Comparison of ENCODE assay signal across 1 cellular context in the genomic region with DNA sequence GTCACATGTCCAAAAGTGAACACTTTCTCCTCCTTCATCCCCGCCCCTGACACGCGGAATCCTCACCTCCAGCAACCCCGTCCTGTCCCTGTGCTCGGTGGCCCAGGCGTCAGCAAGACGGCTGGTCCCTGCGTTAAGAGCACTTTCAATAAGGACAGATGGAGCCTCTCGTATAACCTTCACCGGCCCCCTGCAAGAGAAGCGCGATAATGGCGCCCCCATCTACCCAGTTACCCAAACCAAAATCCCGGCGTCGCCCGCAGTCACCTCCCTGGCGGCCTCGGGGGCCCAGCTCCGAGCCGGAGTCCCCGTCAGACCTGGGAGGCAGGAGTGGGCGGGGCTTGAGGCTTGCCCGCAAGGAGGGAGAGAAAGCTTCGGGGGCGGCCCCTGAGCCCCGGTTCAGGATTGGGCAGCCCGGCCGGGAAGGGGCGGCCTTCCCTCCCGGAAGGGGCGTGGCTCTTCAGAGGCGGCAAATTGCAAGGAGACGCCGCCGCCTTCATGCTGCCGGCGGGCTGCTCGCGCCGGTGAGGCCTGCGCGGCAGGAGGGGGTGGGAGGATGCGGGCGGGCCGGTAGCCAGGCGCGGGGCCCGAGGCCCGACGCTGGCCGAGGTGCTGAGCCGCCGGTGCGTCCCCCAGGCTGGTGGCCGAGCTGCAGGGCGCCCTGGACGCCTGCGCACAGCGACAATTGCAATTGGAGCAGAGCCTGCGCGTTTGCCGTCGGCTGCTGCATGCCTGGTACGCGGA.
TF ChIP-seq lines count a peak whose summit lies in the region.

A gene with protein sequence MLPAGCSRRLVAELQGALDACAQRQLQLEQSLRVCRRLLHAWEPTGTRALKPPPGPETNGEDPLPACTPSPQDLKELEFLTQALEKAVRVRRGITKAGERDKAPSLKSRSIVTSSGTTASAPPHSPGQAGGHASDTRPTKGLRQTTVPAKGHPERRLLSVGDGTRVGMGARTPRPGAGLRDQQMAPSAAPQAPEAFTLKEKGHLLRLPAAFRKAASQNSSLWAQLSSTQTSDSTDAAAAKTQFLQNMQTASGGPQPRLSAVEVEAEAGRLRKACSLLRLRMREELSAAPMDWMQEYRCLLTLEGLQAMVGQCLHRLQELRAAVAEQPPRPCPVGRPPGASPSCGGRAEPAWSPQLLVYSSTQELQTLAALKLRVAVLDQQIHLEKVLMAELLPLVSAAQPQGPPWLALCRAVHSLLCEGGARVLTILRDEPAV (plus strand): TSS at position 463 of the 744 bp plus-strand sequence. CDS start 36 bp downstream, at position 499.

TF ChIP-seq in K562, 482 proteins besides CTCF, POLR2A, EP300 and RAD21 (continued from another document and continues in another):
- TF ChIP-seq, protein P1, sequence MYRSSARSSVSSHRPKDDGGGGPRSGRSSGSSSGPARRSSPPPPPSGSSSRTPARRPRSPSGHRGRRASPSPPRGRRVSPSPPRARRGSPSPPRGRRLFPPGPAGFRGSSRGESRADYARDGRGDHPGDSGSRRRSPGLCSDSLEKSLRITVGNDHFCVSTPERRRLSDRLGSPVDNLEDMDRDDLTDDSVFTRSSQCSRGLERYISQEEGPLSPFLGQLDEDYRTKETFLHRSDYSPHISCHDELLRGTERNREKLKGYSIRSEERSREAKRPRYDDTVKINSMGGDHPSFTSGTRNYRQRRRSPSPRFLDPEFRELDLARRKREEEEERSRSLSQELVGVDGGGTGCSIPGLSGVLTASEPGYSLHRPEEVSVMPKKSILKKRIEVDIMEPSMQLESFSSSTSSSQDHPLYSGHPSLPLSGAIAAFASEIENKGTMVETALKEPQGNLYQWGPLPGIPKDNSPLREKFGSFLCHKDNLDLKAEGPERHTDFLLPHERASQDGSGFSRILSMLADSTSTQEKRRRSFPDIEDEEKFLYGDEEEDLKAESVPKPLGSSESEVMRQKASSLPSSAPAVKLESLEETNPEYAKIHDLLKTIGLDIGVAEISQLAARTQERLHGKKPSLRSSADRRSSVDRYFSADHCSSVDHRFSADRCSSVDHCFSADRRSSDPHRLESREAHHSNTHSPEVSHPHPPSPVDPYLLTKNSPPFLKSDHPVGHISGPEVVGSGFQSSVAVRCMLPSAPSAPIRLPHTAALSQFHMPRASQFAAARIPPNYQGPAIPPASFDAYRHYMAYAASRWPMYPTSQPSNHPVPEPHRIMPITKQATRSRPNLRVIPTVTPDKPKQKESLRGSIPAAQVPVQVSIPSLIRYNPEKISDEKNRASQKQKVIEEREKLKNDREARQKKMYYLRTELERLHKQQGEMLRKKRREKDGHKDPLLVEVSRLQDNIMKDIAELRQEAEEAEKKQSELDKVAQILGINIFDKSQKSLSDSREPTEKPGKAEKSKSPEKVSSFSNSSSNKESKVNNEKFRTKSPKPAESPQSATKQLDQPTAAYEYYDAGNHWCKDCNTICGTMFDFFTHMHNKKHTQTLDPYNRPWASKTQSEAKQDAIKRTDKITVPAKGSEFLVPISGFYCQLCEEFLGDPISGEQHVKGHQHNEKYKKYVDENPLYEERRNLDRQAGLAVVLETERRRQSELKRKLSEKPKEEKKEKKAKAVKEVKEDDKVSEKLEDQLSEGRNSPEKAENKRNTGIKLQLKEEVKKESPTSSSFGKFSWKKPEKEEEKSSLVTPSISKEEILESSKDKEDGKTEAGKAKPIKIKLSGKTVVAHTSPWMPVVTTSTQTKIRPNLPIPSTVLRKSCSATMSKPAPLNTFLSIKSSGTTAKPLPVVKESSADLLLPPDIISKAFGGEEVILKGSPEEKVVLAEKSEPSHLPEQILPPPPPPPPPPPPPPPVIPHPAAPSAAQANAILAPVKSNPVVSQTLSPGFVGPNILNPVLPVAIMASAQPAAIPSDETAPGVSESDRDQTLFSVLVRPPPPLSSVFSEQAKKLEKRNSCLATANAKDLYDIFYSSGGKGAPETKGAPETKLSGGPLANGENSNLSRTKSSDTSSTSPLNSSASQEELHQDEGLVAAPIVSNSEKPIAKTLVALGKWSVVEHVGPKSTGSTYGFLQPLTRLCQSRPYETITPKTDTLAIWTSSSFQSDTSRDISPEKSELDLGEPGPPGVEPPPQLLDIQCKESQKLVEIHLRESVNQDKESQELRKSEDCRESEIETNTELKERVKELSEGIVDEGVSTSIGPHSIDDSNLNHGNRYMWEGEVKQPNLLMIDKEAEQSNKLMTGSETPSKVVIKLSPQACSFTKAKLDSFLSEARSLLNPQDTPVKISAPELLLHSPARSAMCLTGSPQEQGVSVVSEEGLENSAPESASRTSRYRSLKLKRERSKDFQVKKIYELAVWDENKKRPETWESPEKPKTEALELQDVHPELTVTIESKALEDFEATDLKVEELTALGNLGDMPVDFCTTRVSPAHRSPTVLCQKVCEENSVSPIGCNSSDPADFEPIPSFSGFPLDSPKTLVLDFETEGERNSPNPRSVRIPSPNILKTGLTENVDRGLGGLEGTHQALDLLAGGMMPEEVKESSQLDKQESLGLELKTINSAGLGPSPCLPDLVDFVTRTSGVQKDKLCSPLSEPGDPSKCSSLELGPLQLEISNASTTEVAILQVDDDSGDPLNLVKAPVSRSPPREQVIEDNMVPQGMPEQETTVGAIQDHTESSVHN (IDR thresholded peaks at IDR 0.05; ENCODE audit: borderline replicate concordance in 1 of 2, low read depth in 1 of 2) = no peak
- TF ChIP-seq, protein P2, sequence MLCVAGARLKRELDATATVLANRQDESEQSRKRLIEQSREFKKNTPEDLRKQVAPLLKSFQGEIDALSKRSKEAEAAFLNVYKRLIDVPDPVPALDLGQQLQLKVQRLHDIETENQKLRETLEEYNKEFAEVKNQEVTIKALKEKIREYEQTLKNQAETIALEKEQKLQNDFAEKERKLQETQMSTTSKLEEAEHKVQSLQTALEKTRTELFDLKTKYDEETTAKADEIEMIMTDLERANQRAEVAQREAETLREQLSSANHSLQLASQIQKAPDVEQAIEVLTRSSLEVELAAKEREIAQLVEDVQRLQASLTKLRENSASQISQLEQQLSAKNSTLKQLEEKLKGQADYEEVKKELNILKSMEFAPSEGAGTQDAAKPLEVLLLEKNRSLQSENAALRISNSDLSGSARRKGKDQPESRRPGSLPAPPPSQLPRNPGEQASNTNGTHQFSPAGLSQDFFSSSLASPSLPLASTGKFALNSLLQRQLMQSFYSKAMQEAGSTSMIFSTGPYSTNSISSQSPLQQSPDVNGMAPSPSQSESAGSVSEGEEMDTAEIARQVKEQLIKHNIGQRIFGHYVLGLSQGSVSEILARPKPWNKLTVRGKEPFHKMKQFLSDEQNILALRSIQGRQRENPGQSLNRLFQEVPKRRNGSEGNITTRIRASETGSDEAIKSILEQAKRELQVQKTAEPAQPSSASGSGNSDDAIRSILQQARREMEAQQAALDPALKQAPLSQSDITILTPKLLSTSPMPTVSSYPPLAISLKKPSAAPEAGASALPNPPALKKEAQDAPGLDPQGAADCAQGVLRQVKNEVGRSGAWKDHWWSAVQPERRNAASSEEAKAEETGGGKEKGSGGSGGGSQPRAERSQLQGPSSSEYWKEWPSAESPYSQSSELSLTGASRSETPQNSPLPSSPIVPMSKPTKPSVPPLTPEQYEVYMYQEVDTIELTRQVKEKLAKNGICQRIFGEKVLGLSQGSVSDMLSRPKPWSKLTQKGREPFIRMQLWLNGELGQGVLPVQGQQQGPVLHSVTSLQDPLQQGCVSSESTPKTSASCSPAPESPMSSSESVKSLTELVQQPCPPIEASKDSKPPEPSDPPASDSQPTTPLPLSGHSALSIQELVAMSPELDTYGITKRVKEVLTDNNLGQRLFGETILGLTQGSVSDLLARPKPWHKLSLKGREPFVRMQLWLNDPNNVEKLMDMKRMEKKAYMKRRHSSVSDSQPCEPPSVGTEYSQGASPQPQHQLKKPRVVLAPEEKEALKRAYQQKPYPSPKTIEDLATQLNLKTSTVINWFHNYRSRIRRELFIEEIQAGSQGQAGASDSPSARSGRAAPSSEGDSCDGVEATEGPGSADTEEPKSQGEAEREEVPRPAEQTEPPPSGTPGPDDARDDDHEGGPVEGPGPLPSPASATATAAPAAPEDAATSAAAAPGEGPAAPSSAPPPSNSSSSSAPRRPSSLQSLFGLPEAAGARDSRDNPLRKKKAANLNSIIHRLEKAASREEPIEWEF (CRISPR knock-in tag; IDR thresholded peaks at IDR 0.05) = no peak
- no peak for TF ChIP-seq HEY1 (CRISPR knock-in tag; IDR thresholded peaks at IDR 0.05; ENCODE audit: borderline replicate concordance)
- TF ChIP-seq, protein P3, sequence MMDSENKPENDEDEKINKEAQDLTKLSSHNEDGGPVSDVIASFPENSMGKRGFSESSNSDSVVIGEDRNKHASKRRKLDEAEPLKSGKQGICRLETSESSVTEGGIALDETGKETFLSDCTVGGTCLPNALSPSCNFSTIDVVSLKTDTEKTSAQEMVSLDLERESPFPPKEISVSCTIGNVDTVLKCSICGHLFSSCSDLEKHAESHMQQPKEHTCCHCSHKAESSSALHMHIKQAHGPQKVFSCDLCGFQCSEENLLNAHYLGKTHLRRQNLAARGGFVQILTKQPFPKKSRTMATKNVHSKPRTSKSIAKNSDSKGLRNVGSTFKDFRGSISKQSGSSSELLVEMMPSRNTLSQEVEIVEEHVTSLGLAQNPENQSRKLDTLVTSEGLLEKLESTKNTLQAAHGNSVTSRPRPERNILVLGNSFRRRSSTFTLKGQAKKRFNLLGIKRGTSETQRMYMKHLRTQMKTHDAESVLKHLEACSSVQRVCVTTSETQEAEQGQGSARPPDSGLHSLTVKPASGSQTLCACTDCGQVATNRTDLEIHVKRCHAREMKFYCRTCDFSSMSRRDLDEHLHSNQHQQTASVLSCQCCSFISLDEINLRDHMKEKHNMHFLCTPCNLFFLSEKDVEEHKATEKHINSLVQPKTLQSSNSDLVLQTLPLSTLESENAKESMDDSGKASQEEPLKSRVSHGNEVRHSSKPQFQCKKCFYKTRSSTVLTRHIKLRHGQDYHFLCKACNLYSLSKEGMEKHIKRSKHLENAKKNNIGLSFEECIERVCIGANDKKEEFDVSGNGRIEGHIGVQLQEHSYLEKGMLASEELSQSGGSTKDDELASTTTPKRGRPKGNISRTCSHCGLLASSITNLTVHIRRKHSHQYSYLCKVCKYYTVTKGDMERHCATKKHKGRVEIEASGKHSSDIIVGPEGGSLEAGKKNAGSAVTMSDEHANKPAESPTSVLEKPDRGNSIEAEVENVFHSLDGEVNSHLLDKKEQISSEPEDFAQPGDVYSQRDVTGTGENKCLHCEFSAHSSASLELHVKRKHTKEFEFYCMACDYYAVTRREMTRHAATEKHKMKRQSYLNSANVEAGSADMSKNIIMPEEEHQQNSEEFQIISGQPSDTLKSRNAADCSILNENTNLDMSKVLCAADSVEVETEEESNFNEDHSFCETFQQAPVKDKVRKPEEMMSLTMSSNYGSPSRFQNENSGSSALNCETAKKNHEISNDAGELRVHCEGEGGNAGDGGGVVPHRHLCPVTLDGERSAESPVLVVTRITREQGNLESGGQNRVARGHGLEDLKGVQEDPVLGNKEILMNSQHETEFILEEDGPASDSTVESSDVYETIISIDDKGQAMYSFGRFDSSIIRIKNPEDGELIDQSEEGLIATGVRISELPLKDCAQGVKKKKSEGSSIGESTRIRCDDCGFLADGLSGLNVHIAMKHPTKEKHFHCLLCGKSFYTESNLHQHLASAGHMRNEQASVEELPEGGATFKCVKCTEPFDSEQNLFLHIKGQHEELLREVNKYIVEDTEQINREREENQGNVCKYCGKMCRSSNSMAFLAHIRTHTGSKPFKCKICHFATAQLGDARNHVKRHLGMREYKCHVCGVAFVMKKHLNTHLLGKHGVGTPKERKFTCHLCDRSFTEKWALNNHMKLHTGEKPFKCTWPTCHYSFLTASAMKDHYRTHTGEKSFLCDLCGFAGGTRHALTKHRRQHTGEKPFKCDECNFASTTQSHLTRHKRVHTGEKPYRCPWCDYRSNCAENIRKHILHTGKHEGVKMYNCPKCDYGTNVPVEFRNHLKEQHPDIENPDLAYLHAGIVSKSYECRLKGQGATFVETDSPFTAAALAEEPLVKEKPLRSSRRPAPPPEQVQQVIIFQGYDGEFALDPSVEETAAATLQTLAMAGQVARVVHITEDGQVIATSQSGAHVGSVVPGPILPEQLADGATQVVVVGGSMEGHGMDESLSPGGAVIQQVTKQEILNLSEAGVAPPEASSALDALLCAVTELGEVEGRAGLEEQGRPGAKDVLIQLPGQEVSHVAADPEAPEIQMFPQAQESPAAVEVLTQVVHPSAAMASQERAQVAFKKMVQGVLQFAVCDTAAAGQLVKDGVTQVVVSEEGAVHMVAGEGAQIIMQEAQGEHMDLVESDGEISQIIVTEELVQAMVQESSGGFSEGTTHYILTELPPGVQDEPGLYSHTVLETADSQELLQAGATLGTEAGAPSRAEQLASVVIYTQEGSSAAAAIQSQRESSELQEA (IDR thresholded peaks at IDR 0.05; ENCODE audit: low read depth) = no peak
- no peak for TF ChIP-seq ZEB2 (IDR thresholded peaks at IDR 0.05)
- TF ChIP-seq, protein P4, sequence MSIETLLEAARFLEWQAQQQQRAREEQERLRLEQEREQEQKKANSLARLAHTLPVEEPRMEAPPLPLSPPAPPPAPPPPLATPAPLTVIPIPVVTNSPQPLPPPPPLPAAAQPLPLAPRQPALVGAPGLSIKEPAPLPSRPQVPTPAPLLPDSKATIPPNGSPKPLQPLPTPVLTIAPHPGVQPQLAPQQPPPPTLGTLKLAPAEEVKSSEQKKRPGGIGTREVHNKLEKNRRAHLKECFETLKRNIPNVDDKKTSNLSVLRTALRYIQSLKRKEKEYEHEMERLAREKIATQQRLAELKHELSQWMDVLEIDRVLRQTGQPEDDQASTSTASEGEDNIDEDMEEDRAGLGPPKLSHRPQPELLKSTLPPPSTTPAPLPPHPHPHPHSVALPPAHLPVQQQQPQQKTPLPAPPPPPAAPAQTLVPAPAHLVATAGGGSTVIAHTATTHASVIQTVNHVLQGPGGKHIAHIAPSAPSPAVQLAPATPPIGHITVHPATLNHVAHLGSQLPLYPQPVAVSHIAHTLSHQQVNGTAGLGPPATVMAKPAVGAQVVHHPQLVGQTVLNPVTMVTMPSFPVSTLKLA (conservative IDR thresholded peaks at IDR 0.05) = peak; percentile 63 to 78
- TF ChIP-seq HSF4 (CRISPR knock-in tag; IDR thresholded peaks at IDR 0.05; ENCODE audit: borderline replicate concordance) = no peak
- no peak for TF ChIP-seq MTA2 (IDR thresholded peaks at IDR 0.05; ENCODE audit: low read depth)
- TF ChIP-seq, protein P5, sequence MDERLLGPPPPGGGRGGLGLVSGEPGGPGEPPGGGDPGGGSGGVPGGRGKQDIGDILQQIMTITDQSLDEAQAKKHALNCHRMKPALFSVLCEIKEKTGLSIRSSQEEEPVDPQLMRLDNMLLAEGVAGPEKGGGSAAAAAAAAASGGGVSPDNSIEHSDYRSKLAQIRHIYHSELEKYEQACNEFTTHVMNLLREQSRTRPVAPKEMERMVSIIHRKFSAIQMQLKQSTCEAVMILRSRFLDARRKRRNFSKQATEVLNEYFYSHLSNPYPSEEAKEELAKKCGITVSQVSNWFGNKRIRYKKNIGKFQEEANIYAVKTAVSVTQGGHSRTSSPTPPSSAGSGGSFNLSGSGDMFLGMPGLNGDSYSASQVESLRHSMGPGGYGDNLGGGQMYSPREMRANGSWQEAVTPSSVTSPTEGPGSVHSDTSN (CRISPR knock-in tag; IDR thresholded peaks at IDR 0.05; ENCODE audit: low read depth) = no peak
- TF ChIP-seq, protein P5 (tag; conservative IDR thresholded peaks at IDR 0.05; ENCODE audit: low read depth) = no peak
- no peak for TF ChIP-seq ZNF76 (CRISPR knock-in tag; IDR thresholded peaks at IDR 0.05; ENCODE audit: borderline replicate concordance)
- no peak for TF ChIP-seq ZKSCAN3 (CRISPR knock-in tag; IDR thresholded peaks at IDR 0.05)
- no peak for TF ChIP-seq E2F3 (CRISPR knock-in tag; IDR thresholded peaks at IDR 0.05)
